ENCODE assay signal across 8 cellular contexts in genomic region chr1:15848143-15848928, GRCh38. TPM values are rescaled to one million over a fixed set of nuclear protein-coding genes. Genes with fewer than 3 reads are reported as not detected.
DNase-seq lines count a peak whose midpoint lies in the region; ATAC-seq and TF ChIP-seq lines count a peak whose summit lies in the region.

No MANE protein-coding gene starts in this region.

- peak overlapping the region; percentile 94 for H3K27ac ChIP-seq in osteoblast (ENCODE audit: low read depth, low read length)
- H3K27ac ChIP-seq in upper lobe of right lung = peak overlapping the region; percentile 94

- peak overlapping the region; percentile 100 for H3K4me2 ChIP-seq in osteoblast (ENCODE audit: insufficient read depth, low read length)

- intact Hi-C loops in upper lobe of right lung (cut with DNase I) = no loop called here

- H3K36me3 ChIP-seq in NT2/D1 (ENCODE audit: insufficient read depth, insufficient read length, low read length) (no peaks in the 10 kb centered on the region), osteoblast (ENCODE audit: insufficient read depth, low read length) (no peaks in the 10 kb centered on the region), upper lobe of right lung (no peaks in the 10 kb centered on the region)

- peak overlapping the region; percentile 61 for H2AFZ ChIP-seq in osteoblast (ENCODE audit: low read length)

- H3K9ac ChIP-seq in NT2/D1 (ENCODE audit: insufficient read length, low read depth) = peak overlapping the region; percentile 90

- ATAC-seq in HG02642 (IDR thresholded peaks at IDR 0.05; ENCODE audit: poor library complexity, unreplicated experiment) (peak; percentile 20), upper lobe of right lung (peak; percentile 6)

- TF ChIP-seq CTCF in GM12864 (IDR thresholded peaks at IDR 0.05; ENCODE audit: low read depth, low read length, missing control alignments) = no peak
- no peak for TF ChIP-seq CTCF in osteoblast (IDR thresholded peaks at IDR 0.05; ENCODE audit: extremely low read depth, low read depth, low read length)
- no peak for TF ChIP-seq CTCF in upper lobe of right lung (IDR thresholded peaks at IDR 0.05)

- H3K4me1 ChIP-seq in NT2/D1 (ENCODE audit: insufficient read depth, insufficient read length) = no peaks in the 10 kb centered on the region
- H3K4me1 ChIP-seq in osteoblast (ENCODE audit: insufficient read depth, low read length) = peaks cover 32% of the 10 kb centered on the region
- H3K4me1 ChIP-seq in upper lobe of right lung = peaks cover 40% of the 10 kb centered on the region

- H3K9me3 ChIP-seq in NT2/D1 (ENCODE audit: insufficient read depth, low read length) = no peaks in the 10 kb centered on the region
- no peaks in the 10 kb centered on the region for H3K9me3 ChIP-seq in osteoblast (ENCODE audit: low read depth, low read length)
- no peaks in the 10 kb centered on the region for H3K9me3 ChIP-seq in upper lobe of right lung

- H4K20me1 ChIP-seq in osteoblast (ENCODE audit: insufficient read depth, low read length) = peaks cover 14% of the 10 kb centered on the region

- H3K79me2 ChIP-seq in osteoblast (ENCODE audit: insufficient read depth, low read length) = peaks cover 63% of the 10 kb centered on the region

- H3K27me3 ChIP-seq in NT2/D1 (ENCODE audit: insufficient read depth, insufficient read length) = no peaks in the 10 kb centered on the region
- H3K27me3 ChIP-seq in osteoblast (ENCODE audit: insufficient read depth, low read length) = no peaks in the 10 kb centered on the region
- no peaks in the 10 kb centered on the region for H3K27me3 ChIP-seq in upper lobe of right lung

- H3K4me3 ChIP-seq in GM12864 (ENCODE audit: low read depth, low read length) = peak overlapping the region; percentile 88
- peak overlapping the region; percentile 82 for H3K4me3 ChIP-seq in NT2/D1 (ENCODE audit: insufficient read length, low read depth)
- peak overlapping the region; percentile 76 for H3K4me3 ChIP-seq in osteoblast (ENCODE audit: insufficient read depth, low read length)
- peak overlapping the region; percentile 92 for H3K4me3 ChIP-seq in upper lobe of right lung

- DNase-seq in GM12864 (ENCODE audit: low read depth) (no peak), NT2/D1 (ENCODE audit: low read depth, low spot score) (no peak), foreskin melanocyte (peak; percentile 18), osteoblast (ENCODE audit: insufficient read length, low spot score, missing footprints) (peak; percentile 48), upper lobe of right lung (peak; percentile 80), GM19240 (ENCODE audit: insufficient read length, low spot score) (no peak)
- DNase-seq in activated effector memory CD4-positive, alpha-beta T cell treated with Interleukin-2 at 50 U/mL for 16 hours = peak; percentile 55

RNA-seq across cellular contexts. Expression of gene SPEN, which starts 0.8 kb away (rescaled TPM):
- 21.0 and 24.8 TPM in 2 replicates for total RNA-seq in osteoblast
- total RNA-seq in upper lobe of right lung = 53.1 TPM

RNA-seq across cellular contexts. Expression of gene UQCRHL, which starts 40.9 kb away (rescaled TPM):
- total RNA-seq in osteoblast = 1.1 and 1.5 TPM in 2 replicates
- 0.93 TPM for total RNA-seq in upper lobe of right lung

Comparison
In these comparisons a context has a peak if more than half of its experiments do, and no peak if none do; other contexts are left out.
1. DNase-seq: peak in activated effector memory CD4-positive, alpha-beta T cell treated with Interleukin-2 at 50 U/mL for 16 hours (single experiment), foreskin melanocyte (single experiment), osteoblast (single experiment) and upper lobe of right lung (single experiment); none in GM12864 (single experiment), NT2/D1 (single experiment) and GM19240 (single experiment).
2. Peak in every context shown above with its lines, with median percentiles within 50 percentile points of each other: H3K4me3 ChIP-seq.